1 cellular context compared by ENCODE assay signal in the genomic region with DNA sequence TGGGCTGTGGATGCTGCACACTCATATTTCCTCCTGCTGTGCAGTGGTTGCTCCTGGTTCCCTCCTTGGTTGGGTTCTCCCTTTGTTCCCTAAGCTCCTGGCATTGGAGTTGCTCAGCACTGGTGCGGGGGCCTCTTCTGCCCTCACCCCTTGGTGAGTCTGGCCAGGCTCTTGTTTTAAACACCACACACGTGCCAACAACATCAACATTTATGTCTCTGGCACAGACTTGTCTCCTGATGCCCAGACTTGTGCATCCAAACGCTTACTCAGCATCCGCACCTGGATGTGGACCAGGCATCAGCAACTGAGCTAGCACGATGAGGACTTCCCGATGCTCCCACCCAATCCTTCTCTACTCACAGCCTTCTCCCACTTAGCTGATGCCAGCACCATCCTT.
TF ChIP-seq lines count a peak whose summit lies in the region.

No MANE protein-coding gene starts in this region.

TF ChIP-seq in HepG2, 621 proteins besides CTCF, POLR2A, EP300 and RAD21:
- TF ChIP-seq KMT2A (CRISPR knock-in tag; IDR thresholded peaks at IDR 0.05) (no peak), MAFF (IDR thresholded peaks at IDR 0.05; ENCODE audit: low read depth, low read length) (peak; percentile 29; the same call in 1 of the 2 replicates), MAFK (conservative IDR thresholded peaks at IDR 0.05 in 1 of 2, IDR thresholded peaks at IDR 0.05 in 1 of 2; ENCODE audit: low read length in 2 of 2) (peak in 1 of 2 experiments; percentile 48; a peak in 2 of 4 replicates)
TF ChIP-seq in HepG2: peak in this region for 2.
